In the genomic region with DNA sequence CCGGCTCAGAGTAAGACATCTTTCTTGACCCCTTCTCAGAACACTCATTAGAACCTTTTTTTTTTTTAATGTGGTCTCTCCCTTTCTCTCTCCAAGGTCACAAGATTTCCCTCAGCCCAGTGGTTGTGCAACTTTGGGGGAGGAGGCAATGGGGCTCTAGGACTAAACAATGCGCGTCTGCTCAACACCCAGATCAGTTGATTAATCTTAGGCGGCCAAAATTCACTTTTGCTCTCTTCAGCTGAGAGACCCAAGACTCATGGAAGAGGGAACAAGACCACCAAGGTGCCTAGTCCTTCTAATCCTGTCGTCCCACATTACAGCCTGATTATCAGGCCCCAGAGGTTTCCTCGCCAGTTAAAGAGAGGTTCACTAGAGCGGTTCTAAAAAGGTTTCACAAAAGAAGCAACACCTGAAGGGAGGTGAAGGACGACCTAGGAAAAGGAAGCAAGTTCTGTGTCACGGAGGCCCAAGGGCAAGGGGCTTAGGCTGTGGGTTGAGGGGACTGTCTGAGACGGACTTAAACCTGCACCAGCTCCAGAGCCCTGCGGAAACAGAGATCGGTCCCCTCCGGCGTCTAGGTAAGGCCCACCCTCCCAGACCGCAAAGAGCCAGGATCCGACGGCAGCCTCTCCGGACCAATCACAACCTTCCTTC, we compare ENCODE assay signal across 8 cellular contexts. TPM values are rescaled to one million over a fixed set of nuclear protein-coding genes. Genes with fewer than 3 reads are reported as not detected.
DNase-seq lines count a peak whose midpoint lies in the region; TF ChIP-seq lines count a peak whose summit lies in the region.

No MANE protein-coding gene starts in this region.

- no peak overlapping the region for H3K23ac ChIP-seq in H9 (ENCODE audit: insufficient read length, low read depth, low read length)

- H3K9me3 ChIP-seq in H9 (ENCODE audit: control insufficient read depth, low read depth, low read length), result no peaks in the 10 kb centered on the region
- no peaks in the 10 kb centered on the region for H3K9me3 ChIP-seq in SU-DHL-6 (ENCODE audit: insufficient read depth, low read length)
- no peaks in the 10 kb centered on the region for H3K9me3 ChIP-seq in neuron (ENCODE audit: low read length)

- H3K4me2 ChIP-seq in H9 (ENCODE audit: insufficient read depth, insufficient read length, low read length) (peak overlapping the region; percentile 83), SU-DHL-6 (ENCODE audit: low read depth, low read length, poor library complexity, severe bottlenecking) (peak overlapping the region; percentile 74)

- no peaks in the 10 kb centered on the region for H3K9me2 ChIP-seq in SU-DHL-6 (replicated peaks; ENCODE audit: insufficient read depth, low read length)

- H3K4me3 Mint-ChIP-seq in H9, result peak overlapping the region; percentile 86 to 90

- H3K23me2 ChIP-seq in H9 (ENCODE audit: insufficient read length, low read depth, low read length, poor library complexity, severe bottlenecking), result peaks cover 20% of the 10 kb centered on the region

- peaks cover 7% of the 10 kb centered on the region for H3K79me1 ChIP-seq in H9 (ENCODE audit: insufficient read depth, low read depth, low read length, poor library complexity, severe bottlenecking)

- peaks cover 6% of the 10 kb centered on the region; the same call in 1 of the 2 replicates for H3K4me1 ChIP-seq in H9 (ENCODE audit: insufficient read depth, low read length)
- peaks cover 32% of the 10 kb centered on the region for H3K4me1 ChIP-seq in neuron (ENCODE audit: insufficient read depth, low read length)

- H3K27me3 Mint-ChIP-seq in H9 (ENCODE audit: low read depth), result no peaks in the 10 kb centered on the region

- no peak overlapping the region for H3T11ph ChIP-seq in H9 (ENCODE audit: low read length)

- H3K36me3 Mint-ChIP-seq in H9 (ENCODE audit: insufficient read depth in 1 of 3, low read depth in 3 of 3), result peaks cover 12 to 31% (median 12%) of the 10 kb centered on the region in 3 experiments

- no peak overlapping the region for H2BK15ac ChIP-seq in H9 (ENCODE audit: low read depth, low read length)

- H3K4me3 ChIP-seq in SU-DHL-6 (ENCODE audit: insufficient read depth, low read length, poor library complexity, severe bottlenecking) (peak overlapping the region; percentile 49), fibroblast of mammary gland (ENCODE audit: control insufficient read depth, low read depth, low read length) (peak overlapping the region; percentile 66), neuron (ENCODE audit: low read length) (peak overlapping the region; percentile 80)

- no peaks in the 10 kb centered on the region for H3K27me3 ChIP-seq in H9 (ENCODE audit: insufficient read depth, low read length)
- H3K27me3 ChIP-seq in SU-DHL-6 (ENCODE audit: low read length), result no peaks in the 10 kb centered on the region
- no peaks in the 10 kb centered on the region for H3K27me3 ChIP-seq in neuron (ENCODE audit: insufficient read depth, low read length)

- H3K9me3 Mint-ChIP-seq in H9, result no peaks in the 10 kb centered on the region

- TF ChIP-seq CTCF in H9 (conservative IDR thresholded peaks at IDR 0.05), result no peak
- TF ChIP-seq CTCF in SU-DHL-6 (IDR thresholded peaks at IDR 0.05; ENCODE audit: insufficient read depth, low read length, poor library complexity, severe bottlenecking), result no peak
- TF ChIP-seq CTCF in fibroblast of mammary gland (conservative IDR thresholded peaks at IDR 0.05; ENCODE audit: control insufficient read depth, insufficient read depth, low read depth, low read length), result no peak
- TF ChIP-seq CTCF in GM13977 (IDR thresholded peaks at IDR 0.05; ENCODE audit: extremely low read depth, insufficient read depth, missing control alignments), result no peak

- H4K20me1 ChIP-seq in H9 (ENCODE audit: control insufficient read depth, insufficient read depth, insufficient read length), result no peaks in the 10 kb centered on the region
- H4K20me1 ChIP-seq in SU-DHL-6 (ENCODE audit: low read depth, low read length), result no peaks in the 10 kb centered on the region

- peaks cover 7% of the 10 kb centered on the region; the same call in 1 of the 2 replicates for H3F3A ChIP-seq in SU-DHL-6 (ENCODE audit: insufficient read depth)

- H2BK12ac ChIP-seq in H9 (ENCODE audit: insufficient read length, low read depth, low read length), result no peak overlapping the region

- H4K5ac ChIP-seq in H9 (ENCODE audit: insufficient read length, low read depth, low read length), result no peak overlapping the region

- peak overlapping the region; percentile 71 to 98 (median 94); a peak in 6 of 7 replicates for H3K27ac Mint-ChIP-seq in H9

- DNase-seq in AG08395 (ENCODE audit: low spot score) (peak; percentile 45), H9 (no peak), fibroblast of mammary gland (ENCODE audit: low read depth) (peak; percentile 86), activated gamma-delta T cell (lab: John Stamatoyannopoulos, UW) (no peak), GM13977 (ENCODE audit: low spot score) (no peak), NCI-H2171 treated with DMSO at 0.1 percent for 48 hours (lab: John Stamatoyannopoulos, UW) (no peak)

- H2AFZ ChIP-seq in H9 (ENCODE audit: low read length) (no peak overlapping the region), SU-DHL-6 (ENCODE audit: low read depth, low read length, severe bottlenecking) (no peak overlapping the region), neuron (ENCODE audit: low read depth, low read length) (no peak overlapping the region)

- H3K36me3 ChIP-seq in SU-DHL-6 (ENCODE audit: low read length), result no peaks in the 10 kb centered on the region
- peaks cover 15% of the 10 kb centered on the region for H3K36me3 ChIP-seq in neuron (ENCODE audit: insufficient read depth, low read length)

- H2BK120ac ChIP-seq in H9 (ENCODE audit: low read depth, low read length, poor library complexity, severe bottlenecking), result no peak overlapping the region

- H3K79me2 ChIP-seq in H9 (ENCODE audit: insufficient read depth, low read length) (no peaks in the 10 kb centered on the region; the same call in 1 of the 2 replicates), SU-DHL-6 (ENCODE audit: insufficient read depth, low read length) (peaks cover 13% of the 10 kb centered on the region)

- in situ Hi-C loops in GM13977 (cut with MboI; ENCODE audit: low pct_unique_long_range_greater_than_20kb, low sequenced_read_pairs, unreplicated experiment), result no loop called here

- H2BK20ac ChIP-seq in H9 (ENCODE audit: low read depth, low read length, poor library complexity, severe bottlenecking), result no peak overlapping the region

- H3K27ac ChIP-seq in H9 (ENCODE audit: insufficient read length, low read depth, low read length), result peak overlapping the region; percentile 49
- peak overlapping the region; percentile 60 for H3K27ac ChIP-seq in SU-DHL-6 (ENCODE audit: low read depth, low read length)

- no peak overlapping the region for H2AK5ac ChIP-seq in H9 (ENCODE audit: insufficient read length, low read length)

- no peak overlapping the region for H3K4ac ChIP-seq in H9 (ENCODE audit: low read depth, low read length)

- H3K14ac ChIP-seq in H9 (ENCODE audit: insufficient read depth, low read length), result no peak overlapping the region

- no CpG with 5 or more reads among the region's 18 CpGs for WGBS in H9 (ENCODE audit: extremely low coverage, insufficient read length, low lambda C conversion rate)

- H3K56ac ChIP-seq in H9 (ENCODE audit: insufficient read length, low read depth, low read length), result peak overlapping the region; percentile 17

- H3K9ac ChIP-seq in H9 (ENCODE audit: extremely low read depth, insufficient read length, low read length) (peak overlapping the region; percentile 69), SU-DHL-6 (ENCODE audit: low read length) (peak overlapping the region; percentile 82)

- H3K4me1 Mint-ChIP-seq in H9, result peaks cover 43 to 47% of the 10 kb centered on the region in 2 experiments

- no peak overlapping the region for H2BK5ac ChIP-seq in H9 (ENCODE audit: insufficient read length, low read length)

- no peak overlapping the region for H4K8ac ChIP-seq in H9 (replicated peaks; ENCODE audit: insufficient read length, low read depth, low read length)

- H4K91ac ChIP-seq in H9 (ENCODE audit: insufficient read length, low read depth, low read length), result no peak overlapping the region

- peak overlapping the region; percentile 12 for H3K18ac ChIP-seq in H9 (ENCODE audit: insufficient read length, low read depth, low read length)

RNA-seq across cellular contexts. Expression of a gene that starts 0.8 kb away (rescaled TPM):
- total RNA-seq in H9 (2021), result 79.2 and 80.1 TPM in 2 replicates

RNA-seq across cellular contexts. Expression of a gene that starts 1.0 kb away (rescaled TPM):
- total RNA-seq in H9 (2021), result 22.3 and 26.6 TPM in 2 replicates

RNA-seq across cellular contexts. Expression of a gene that starts 7.0 kb away (rescaled TPM):
- total RNA-seq in H9 (2021), result not detected in 2 replicates

RNA-seq across cellular contexts. Expression of a gene that starts 48.3 kb away (rescaled TPM):
- 1,184 and 1,207 TPM in 2 replicates for total RNA-seq in H9 (2021)

RNA-seq across cellular contexts. Expression of a gene that starts 58.7 kb away (rescaled TPM):
- 144 and 147 TPM in 2 replicates for total RNA-seq in H9 (2021)

Comparison
In these comparisons a context has a peak if more than half of its experiments do, and no peak if none do; other contexts are left out.
1. DNase-seq: peak in AG08395 (single experiment) and fibroblast of mammary gland (single experiment); none in H9 (single experiment), activated gamma-delta T cell (single experiment), GM13977 (single experiment) and NCI-H2171 treated with DMSO at 0.1 percent for 48 hours (single experiment).
2. Peak in every context shown above with its lines, with median percentiles within 50 percentile points of each other: H3K4me3 ChIP-seq.